In the genomic region with DNA sequence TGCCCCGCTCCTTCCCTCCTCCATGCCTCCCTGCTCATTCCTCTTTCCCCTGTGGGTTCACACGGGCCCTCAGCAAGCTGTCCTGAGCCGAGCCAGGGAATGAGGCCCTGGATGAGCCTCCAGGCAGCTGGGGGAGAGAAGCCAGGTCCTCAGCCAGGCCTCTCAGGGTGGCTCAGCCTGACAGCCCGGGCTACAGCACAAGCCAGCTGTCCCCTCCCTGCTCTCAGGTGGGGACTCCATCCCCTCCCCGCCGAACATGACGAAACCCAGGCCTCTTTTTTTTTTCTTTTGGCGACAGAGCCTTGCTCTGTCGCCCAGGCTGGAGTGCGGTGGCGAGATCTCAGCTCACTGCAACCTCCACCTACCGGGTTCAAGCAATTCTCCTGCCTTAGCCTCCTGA, we compare ENCODE assay signal across 28 cellular contexts. TPM values are rescaled to one million over a fixed set of nuclear protein-coding genes. Genes with fewer than 3 reads are reported as not detected.
A peak's percentile ranks its signal among the peaks of the same experiment; 100 is the strongest.
DNase-seq lines count a peak whose midpoint lies in the region; ATAC-seq, FAIRE-seq and TF ChIP-seq lines count a peak whose summit lies in the region.
"Had no signal": no experiment of that assay in that cellular context is flagged by ENCODE, and none has a peak within 500 bp of the region (broad histone marks: within the 10 kb centered on the region; RNA-seq: fewer than 3 reads in every experiment).

No MANE protein-coding gene starts in this region.

- CTCF ChIA-PET in MCF 10A (lab: Yijun Ruan, JAX) (interaction anchor here (0.7 kb wide), 1 partner anchor 509 kb away, joined by 4 read pairs; no protein-coding TSS in a partner anchor), mammary epithelial cell (lab: Charles Lee; ENCODE audit: low non-redundant PET) (no interaction called here), H1 (lab: Charles Lee; ENCODE audit: partially characterized antibody) (interaction anchor here (0.9 to 1.8 kb wide), 3 partner anchors 8 to 68 kb away, joined by 3 to 5 read pairs (median 3); no protein-coding TSS in a partner anchor)

- TF ChIP-seq CTCF in MCF 10A (IDR thresholded peaks at IDR 0.05; ENCODE audit: unreplicated experiment) (no peak), mammary epithelial cell (conservative IDR thresholded peaks at IDR 0.05 in 1 of 2, IDR thresholded peaks at IDR 0.05 in 1 of 2; ENCODE audit: extremely low read depth in 1 of 2, insufficient read depth in 1 of 2, low read depth in 1 of 2, low read length in 2 of 2) (no peak), H1 (IDR thresholded peaks at IDR 0.05; ENCODE audit: control extremely low read depth in 1 of 3, insufficient read depth in 1 of 3, low read depth in 1 of 3, low read length in 3 of 3) (no peak), smooth muscle cell (IDR thresholded peaks at IDR 0.05; ENCODE audit: borderline replicate concordance, insufficient read depth, poor library complexity, severe bottlenecking) (no peak)

- FAIRE-seq in H1 (lab: Jason Lieb, UNC) = no peak
- FAIRE-seq: G401.6, HTR-8/SVneo had no signal

- H3K4me1 ChIP-seq in mammary epithelial cell (ENCODE audit: insufficient read depth, low read length) (peaks cover 3% of the 10 kb centered on the region), H1 (replicated peaks in 1 of 4; ENCODE audit: control insufficient read depth in 3 of 4, insufficient read depth in 4 of 4, low read length in 3 of 4) (no peaks in the 10 kb centered on the region), mesenchymal stem cell (ENCODE audit: control insufficient read depth, insufficient read depth, low read depth, low read length) (peaks cover 5% of the 10 kb centered on the region), smooth muscle cell (ENCODE audit: low read depth) (no peaks in the 10 kb centered on the region)
- H3K4me1 ChIP-seq: HAP-1 had no signal

- H2BK15ac ChIP-seq in H1 (ENCODE audit: low read length) (no peak overlapping the region), mesenchymal stem cell (ENCODE audit: low read depth, poor library complexity, severe bottlenecking) (no peak overlapping the region)

- in situ Hi-C loops in mammary epithelial cell (cut with MboI; ENCODE audit: low sequenced_read_pairs in 2 of 2) = no loop called here

- no peak for TF ChIP-seq RAD21 in H1 (IDR thresholded peaks at IDR 0.05 in 1 of 2, conservative IDR thresholded peaks at IDR 0.05 in 1 of 2; ENCODE audit: low read depth in 2 of 2, low read length in 2 of 2)

- no peaks in the 10 kb centered on the region for H3K9me3 ChIP-seq in mammary epithelial cell (replicated peaks; ENCODE audit: insufficient read depth, low read length)
- H3K9me3 ChIP-seq in H1 (ENCODE audit: insufficient read depth in 2 of 2, low read depth in 1 of 2, low read length in 1 of 2) = no peaks in the 10 kb centered on the region
- H3K9me3 ChIP-seq in mesenchymal stem cell (ENCODE audit: control insufficient read depth, low read length) = no peaks in the 10 kb centered on the region
- H3K9me3 ChIP-seq in smooth muscle cell (replicated peaks; ENCODE audit: low read depth) = no peaks in the 10 kb centered on the region
- H3K9me3 ChIP-seq: BLaER1, HAP-1 had no signal

- ATAC-seq in stimulated activated effector memory CD8-positive, alpha-beta T cell treated with anti-CD3 and anti-CD28 coated beads, Interleukin-12 subunit alpha, Interleukin-12 subunit beta, amount 100 ng/mL, for 72 hours = no peak

- H3K4me1 Mint-ChIP-seq in MCF 10A (ENCODE audit: insufficient read depth, unreplicated experiment) = peaks cover 10% of the 10 kb centered on the region
- H3K4me1 Mint-ChIP-seq in stimulated activated effector memory CD8-positive, alpha-beta T cell treated with anti-CD3 and anti-CD28 coated beads, Interleukin-12 subunit alpha, Interleukin-12 subunit beta, amount 100 ng/mL, for 72 hours = peaks cover 36% of the 10 kb centered on the region

- no peaks in the 10 kb centered on the region for H3K36me3 Mint-ChIP-seq in MCF 10A (ENCODE audit: insufficient read depth, unreplicated experiment)
- H3K36me3 Mint-ChIP-seq in stimulated activated effector memory CD8-positive, alpha-beta T cell treated with anti-CD3 and anti-CD28 coated beads, Interleukin-12 subunit alpha, Interleukin-12 subunit beta, amount 100 ng/mL, for 72 hours = no peaks in the 10 kb centered on the region
- H3K36me3 Mint-ChIP-seq: CD4-positive, alpha-beta memory T cell had no signal

- no peak for DNase-seq in MCF 10A (ENCODE audit: unreplicated experiment)
- DNase-seq in mammary epithelial cell = no peak
- DNase-seq in NCI-H2171 (lab: John Stamatoyannopoulos, UW) = peak; percentile 45
- DNase-seq in H1 (ENCODE audit: low read depth in 1 of 2, low spot score in 2 of 2) = no peak
- DNase-seq in stimulated activated effector memory CD8-positive, alpha-beta T cell treated with anti-CD3 and anti-CD28 coated beads, Interleukin-12 subunit alpha, Interleukin-12 subunit beta, amount 100 ng/mL, for 72 hours (ENCODE audit: low spot score in 2 of 2) = no peak
- DNase-seq in mesenchymal stem cell = no peak
- DNase-seq in smooth muscle cell (lab: John Stamatoyannopoulos, UW; ENCODE audit: unreplicated experiment) = no peak
- DNase-seq: CD4-positive, alpha-beta memory T cell; COR-L47; DMS53; GM23248; HFFc6; NCI-H1048; NCI-H1417; NCI-H1694 treated with DMSO at 0.1 percent for 48 hours; NCI-H2081; NCI-H446; NCI-H69; RPMI8226; SHP77 had no signal

- H3K9me3 Mint-ChIP-seq in MCF 10A (ENCODE audit: unreplicated experiment) = no peaks in the 10 kb centered on the region
- H3K9me3 Mint-ChIP-seq in stimulated activated effector memory CD8-positive, alpha-beta T cell treated with anti-CD3 and anti-CD28 coated beads, Interleukin-12 subunit alpha, Interleukin-12 subunit beta, amount 100 ng/mL, for 72 hours = no peaks in the 10 kb centered on the region
- H3K9me3 Mint-ChIP-seq: CD4-positive, alpha-beta memory T cell; HFFc6 had no signal

- no peak for TF ChIP-seq EP300 in H1 (IDR thresholded peaks at IDR 0.05; ENCODE audit: borderline replicate concordance in 1 of 2, low read depth in 2 of 2, low read length in 2 of 2)

- no peak overlapping the region for H2AFZ ChIP-seq in mammary epithelial cell (ENCODE audit: low read depth, low read length)
- H2AFZ ChIP-seq in H1 (ENCODE audit: low read length) = no peak overlapping the region
- H2AFZ ChIP-seq in mesenchymal stem cell (ENCODE audit: low read depth, low read length) = no peak overlapping the region
- H2AFZ ChIP-seq in smooth muscle cell (ENCODE audit: low read depth) = no peak overlapping the region
- H2AFZ ChIP-seq: GM23248 had no signal

- H3K79me2 ChIP-seq in mammary epithelial cell (ENCODE audit: insufficient read depth, low read length) (no peaks in the 10 kb centered on the region), H1 (ENCODE audit: control insufficient read depth in 1 of 2, insufficient read depth in 2 of 2, low read length in 2 of 2) (no peaks in the 10 kb centered on the region), smooth muscle cell (ENCODE audit: low read depth) (no peaks in the 10 kb centered on the region)

- H3K27ac Mint-ChIP-seq in MCF 10A (ENCODE audit: low read depth, unreplicated experiment) = peak overlapping the region; percentile 61
- peak overlapping the region; percentile 32 for H3K27ac Mint-ChIP-seq in stimulated activated effector memory CD8-positive, alpha-beta T cell treated with anti-CD3 and anti-CD28 coated beads, Interleukin-12 subunit alpha, Interleukin-12 subunit beta, amount 100 ng/mL, for 72 hours
- H3K27ac Mint-ChIP-seq: CD4-positive, alpha-beta memory T cell; HFFc6 had no signal

- H3K27me3 ChIP-seq in mammary epithelial cell (ENCODE audit: insufficient read depth, low read length) (peaks cover 4% of the 10 kb centered on the region), H1 (replicated peaks in 1 of 4; ENCODE audit: control insufficient read depth in 3 of 4, extremely low read depth in 1 of 4, insufficient read depth in 3 of 4, low read length in 3 of 4) (peaks cover 0 to 5% (median under 1%) of the 10 kb centered on the region in 4 experiments; a peak in 3 of 7 replicates), mesenchymal stem cell (ENCODE audit: control insufficient read depth in 1 of 2, insufficient read depth in 1 of 2, low read length in 2 of 2) (peaks cover 27 to 69% of the 10 kb centered on the region in 2 experiments), smooth muscle cell (ENCODE audit: low read depth) (no peaks in the 10 kb centered on the region)
- H3K27me3 ChIP-seq: BLaER1 had no signal

- H2BK5ac ChIP-seq in H1 (ENCODE audit: low read depth, low read length) (no peak overlapping the region), mesenchymal stem cell (ENCODE audit: low read depth, low read length, poor library complexity, severe bottlenecking) (no peak overlapping the region)

- H3K18ac ChIP-seq in H1 (ENCODE audit: extremely low read depth, low read length) = no peak overlapping the region
- no peak overlapping the region for H3K18ac ChIP-seq in mesenchymal stem cell (ENCODE audit: low read depth in 1 of 2, low read length in 2 of 2)

- dilution Hi-C loops in mammary epithelial cell (cut with HindIII; ENCODE audit: low sequenced_read_pairs) = no loop called here

- WGBS in mammary epithelial cell (ENCODE audit: low coverage, missing lambda C conversion rate) = no CpG with 5 or more reads among the region's 12 CpGs
- 70% methylated on average over 4 of the region's 12 CpGs; no CpG with 5 or more reads in 1 of the 2 experiments for WGBS in H1 (ENCODE audit: extremely low coverage in 1 of 2, insufficient coverage in 1 of 2, insufficient read length in 1 of 2, insufficient replicate concordance in 2 of 2, low coverage in 1 of 2, low lambda C conversion rate in 2 of 2, missing lambda C conversion rate in 1 of 2), 2 experiments
- WGBS in mesenchymal stem cell = 47% methylated on average over 12 of the region's 12 CpGs
- 64% methylated on average over 11 of the region's 12 CpGs for WGBS in smooth muscle cell (ENCODE audit: low lambda C conversion rate)

- H3K4ac ChIP-seq in H1 (replicated peaks; ENCODE audit: insufficient read length, low read depth, low read length) (no peak overlapping the region), mesenchymal stem cell (ENCODE audit: low read depth in 1 of 2, low read length in 2 of 2) (no peak overlapping the region)

- H3F3A ChIP-seq in smooth muscle cell (ENCODE audit: low read depth) = no peaks in the 10 kb centered on the region

- H2BK12ac ChIP-seq in H1 (ENCODE audit: low read depth, low read length) (no peak overlapping the region), mesenchymal stem cell (ENCODE audit: low read length in 2 of 2) (no peak overlapping the region)

- no peak overlapping the region for H2BK120ac ChIP-seq in H1 (replicated peaks; ENCODE audit: low read depth, low read length)
- no peak overlapping the region for H2BK120ac ChIP-seq in mesenchymal stem cell (ENCODE audit: low read depth, low read length)

- H3K14ac ChIP-seq in H1 (ENCODE audit: insufficient read length) (no peak overlapping the region), mesenchymal stem cell (ENCODE audit: low read length in 2 of 2) (no peak overlapping the region)

- H3K9ac ChIP-seq in mammary epithelial cell (ENCODE audit: insufficient read depth, low read length) (no peak overlapping the region), H1 (replicated peaks in 1 of 4; ENCODE audit: extremely low read depth in 1 of 4, low read depth in 3 of 4, low read length in 3 of 4) (no peak overlapping the region), mesenchymal stem cell (ENCODE audit: low read length) (no peak overlapping the region), smooth muscle cell (ENCODE audit: low read depth) (no peak overlapping the region)
- H3K9ac ChIP-seq: BLaER1, GM23248, KMS-11 had no signal

- no peak overlapping the region for H3K4me2 ChIP-seq in mammary epithelial cell (ENCODE audit: insufficient read depth, low read depth, low read length)
- no peak overlapping the region for H3K4me2 ChIP-seq in H1 (ENCODE audit: insufficient read depth in 1 of 2, low read depth in 2 of 2, low read length in 2 of 2)
- no peak overlapping the region for H3K4me2 ChIP-seq in mesenchymal stem cell (ENCODE audit: low read length, poor library complexity, severe bottlenecking)
- no peak overlapping the region for H3K4me2 ChIP-seq in smooth muscle cell
- H3K4me2 ChIP-seq: BLaER1, KMS-11 had no signal

- H3K36me3 ChIP-seq in mammary epithelial cell (ENCODE audit: insufficient read depth, low read length) = no peaks in the 10 kb centered on the region
- H3K36me3 ChIP-seq in H1 (ENCODE audit: control insufficient read depth in 2 of 4, insufficient read depth in 4 of 4, low read length in 3 of 4) = no peaks in the 10 kb centered on the region
- no peaks in the 10 kb centered on the region for H3K36me3 ChIP-seq in mesenchymal stem cell (ENCODE audit: control insufficient read depth in 1 of 2, insufficient read depth in 2 of 2, low read depth in 1 of 2, low read length in 2 of 2)
- no peaks in the 10 kb centered on the region for H3K36me3 ChIP-seq in smooth muscle cell (ENCODE audit: low read depth)
- H3K36me3 ChIP-seq: BLaER1, HAP-1 had no signal

- BruUV-seq in MCF 10A (replicated peaks; lab: Mats Ljungman, UMichigan) (no TSS peak), mammary epithelial cell (replicated peaks; lab: Mats Ljungman, UMichigan) (no TSS peak)

- H3K4me3 ChIP-seq in mammary epithelial cell (replicated peaks in 1 of 3; ENCODE audit: insufficient read depth in 1 of 3, low read depth in 2 of 3, low read length in 3 of 3) (no peak overlapping the region), H1 (ENCODE audit: extremely low read depth in 1 of 4, insufficient read depth in 2 of 4, low read depth in 3 of 4, low read length in 4 of 4) (no peak overlapping the region), mesenchymal stem cell (ENCODE audit: insufficient read depth in 1 of 2, low read depth in 1 of 2, low read length in 2 of 2) (no peak overlapping the region), smooth muscle cell (no peak overlapping the region)
- H3K4me3 ChIP-seq: BLaER1, GM23248, HAP-1, SK-N-MC had no signal

- H3K27ac ChIP-seq in mammary epithelial cell (ENCODE audit: insufficient read depth, low read depth, low read length) (no peak overlapping the region), H1 (ENCODE audit: low read depth, low read length) (no peak overlapping the region), mesenchymal stem cell (ENCODE audit: low read length, poor library complexity, severe bottlenecking) (no peak overlapping the region), smooth muscle cell (ENCODE audit: low read depth) (no peak overlapping the region)
- H3K27ac ChIP-seq: BLaER1, GM23248, KMS-11, SK-N-MC had no signal

- H3K79me1 ChIP-seq in H1 (ENCODE audit: low read depth, low read length) = no peaks in the 10 kb centered on the region
- no peaks in the 10 kb centered on the region for H3K79me1 ChIP-seq in mesenchymal stem cell (replicated peaks; ENCODE audit: low read length, poor library complexity, severe bottlenecking)

- no peak overlapping the region for H2BK20ac ChIP-seq in H1 (ENCODE audit: low read length)

- H3K23me2 ChIP-seq in H1 (ENCODE audit: low read depth, low read length) = peaks cover 2% of the 10 kb centered on the region; the same call in 1 of the 2 replicates

- intact Hi-C loops in MCF 10A (cut with micrococcal nuclease) = loop anchor here (10.0 kb wide), 1 partner anchor 61 kb away; the partner anchor contains the start of genes APBA3 and MRPL54
- intact Hi-C loops in mammary epithelial cell (cut with micrococcal nuclease) = no loop called here

- no peak overlapping the region; the same call in 1 of the 2 replicates for H4K8ac ChIP-seq in H1 (ENCODE audit: extremely low read depth, insufficient read depth, low read length)
- H4K8ac ChIP-seq in mesenchymal stem cell (ENCODE audit: low read length) = no peak overlapping the region

- H3K23ac ChIP-seq in H1 (ENCODE audit: insufficient read length) (no peak overlapping the region), mesenchymal stem cell (ENCODE audit: low read length in 2 of 2) (no peak overlapping the region)

- no peak for TF ChIP-seq POLR2A in H1 (IDR thresholded peaks at IDR 0.05; ENCODE audit: control extremely low read depth in 1 of 2, low read depth in 2 of 2, low read length in 2 of 2)

- H4K20me1 ChIP-seq in mammary epithelial cell (ENCODE audit: insufficient read depth, low read length) (no peaks in the 10 kb centered on the region), H1 (replicated peaks in 1 of 2; ENCODE audit: control insufficient read depth in 1 of 2, insufficient read depth in 2 of 2, low read length in 2 of 2) (peaks cover 0 to 3% of the 10 kb centered on the region in 2 experiments), smooth muscle cell (ENCODE audit: low read depth) (no peaks in the 10 kb centered on the region)
- H4K20me1 ChIP-seq: BLaER1 had no signal

- no peak overlapping the region for H3K56ac ChIP-seq in H1 (replicated peaks; ENCODE audit: insufficient read length, low read depth, low read length)

- H3K4me3 Mint-ChIP-seq in MCF 10A (ENCODE audit: unreplicated experiment) = no peak overlapping the region
- H3K4me3 Mint-ChIP-seq in stimulated activated effector memory CD8-positive, alpha-beta T cell treated with anti-CD3 and anti-CD28 coated beads, Interleukin-12 subunit alpha, Interleukin-12 subunit beta, amount 100 ng/mL, for 72 hours = no peak overlapping the region
- H3K4me3 Mint-ChIP-seq: CD4-positive, alpha-beta memory T cell; HFFc6 had no signal

- H3K27me3 Mint-ChIP-seq in MCF 10A (ENCODE audit: insufficient read depth, unreplicated experiment) = peaks cover 11% of the 10 kb centered on the region

- POLR2A ChIA-PET in MCF 10A (lab: Yijun Ruan, JAX) = interaction anchor here (0.6 kb wide), 1 partner anchor 118 kb away, joined by 5 read pairs; the partner anchor contains the start of gene TJP3
- POLR2A ChIA-PET in H1 (lab: Charles Lee; ENCODE audit: partially characterized antibody) = no interaction called here

- H4K91ac ChIP-seq in H1 (replicated peaks; ENCODE audit: insufficient read length, low read length) = no peak overlapping the region
- no peak overlapping the region for H4K91ac ChIP-seq in mesenchymal stem cell (ENCODE audit: low read length)

- peak overlapping the region; percentile 53; the same call in 1 of the 2 replicates for H2AK5ac ChIP-seq in H1 (ENCODE audit: low read depth, low read length)
- H2AK5ac ChIP-seq in mesenchymal stem cell (ENCODE audit: low read length, severe bottlenecking) = no peak overlapping the region

- no peak overlapping the region for H4K5ac ChIP-seq in H1 (ENCODE audit: insufficient read length, low read depth, low read length)

RNA-seq across cellular contexts. Expression of gene MATK, which starts 40.0 kb away (rescaled TPM):
- total RNA-seq in MCF 10A (2022) (not detected in 2 replicates), mammary epithelial cell (not detected), smooth muscle cell (not detected in 2 replicates)
- polyA plus RNA-seq in mammary epithelial cell (not detected), H1 (2011; rRNA removed) (20.5 and 37.8 TPM in 2 replicates), smooth muscle cell (not detected in 2 replicates)
- polyA minus RNA-seq in mammary epithelial cell = not detected
- total RNA-seq in H1 (2021; fragmentation: NEBNext Ultra II Directional; extraction: Animal tissue kit (Norgen Biotek cat#: 25700)) = 21.4 and 21.5 TPM in 2 replicates
- polyA plus RNA-seq in H1 (2011; cell fraction: cytosol; rRNA removed) = 25.4 TPM
- polyA plus RNA-seq in H1 (2011; cell fraction: nucleus; rRNA removed) = 41.2 TPM
- polyA plus RNA-seq in H1 (2012, experiment 1 of 2) = 10.5 to 20.3 TPM (median 18.1 TPM) in 4 replicates
- 15.0 TPM for polyA plus RNA-seq in H1 (2012, experiment 2 of 2)
- 15.8 TPM for polyA plus RNA-seq in H1 (2013, experiment 1 of 2)
- 15.4 TPM for polyA plus RNA-seq in H1 (2013, experiment 2 of 2)
- 8.1 and 9.1 TPM in 2 replicates for polyA minus RNA-seq in H1 (2011; rRNA and poly(A)+ RNA removed)
- polyA minus RNA-seq in H1 (2011; cell fraction: cytosol; rRNA and poly(A)+ RNA removed) = 15.0 TPM
- 11.9 TPM for polyA minus RNA-seq in H1 (2011; cell fraction: nucleus; rRNA and poly(A)+ RNA removed)
- not detected for polyA plus RNA-seq in mesenchymal stem cell (2013, experiment 1 of 2)
- not detected for polyA plus RNA-seq in mesenchymal stem cell (2013, experiment 2 of 2)
- total RNA-seq: GM23248, HFFc6 had no signal
- polyA plus RNA-seq: GM23248 had no signal

RNA-seq across cellular contexts. Expression of gene ZFR2, which starts 42.7 kb away (rescaled TPM):
- total RNA-seq in MCF 10A (2022) (not detected in 2 replicates), mammary epithelial cell (not detected), smooth muscle cell (0.54 and 1.4 TPM in 2 replicates)
- polyA plus RNA-seq in mammary epithelial cell (not detected), H1 (2011; rRNA removed) (28.4 and 42.5 TPM in 2 replicates), smooth muscle cell (1.8 and 4.8 TPM in 2 replicates)
- polyA minus RNA-seq in mammary epithelial cell = not detected
- total RNA-seq in H1 (2021; fragmentation: NEBNext Ultra II Directional; extraction: Animal tissue kit (Norgen Biotek cat#: 25700)) = 14.5 TPM in 2 replicates
- 20.9 TPM for polyA plus RNA-seq in H1 (2011; cell fraction: cytosol; rRNA removed)
- polyA plus RNA-seq in H1 (2011; cell fraction: nucleus; rRNA removed) = 28.1 TPM
- 17.8 to 26.7 TPM (median 25.0 TPM) in 4 replicates for polyA plus RNA-seq in H1 (2012, experiment 1 of 2)
- 35.4 TPM for polyA plus RNA-seq in H1 (2012, experiment 2 of 2)
- 12.4 TPM for polyA plus RNA-seq in H1 (2013, experiment 1 of 2)
- polyA plus RNA-seq in H1 (2013, experiment 2 of 2) = 12.8 TPM
- 5.7 and 8.8 TPM in 2 replicates for polyA minus RNA-seq in H1 (2011; rRNA and poly(A)+ RNA removed)
- polyA minus RNA-seq in H1 (2011; cell fraction: cytosol; rRNA and poly(A)+ RNA removed) = 12.0 TPM
- 13.1 TPM for polyA minus RNA-seq in H1 (2011; cell fraction: nucleus; rRNA and poly(A)+ RNA removed)
- not detected for polyA plus RNA-seq in mesenchymal stem cell (2013, experiment 1 of 2)
- not detected for polyA plus RNA-seq in mesenchymal stem cell (2013, experiment 2 of 2)
- total RNA-seq: A172, GM23248, HFFc6 had no signal
- polyA plus RNA-seq: GM23248 had no signal

RNA-seq across cellular contexts. Expression of gene RAX2, which starts 54.1 kb away (rescaled TPM):
- total RNA-seq in MCF 10A (2022) (not detected in 2 replicates), mammary epithelial cell (not detected), smooth muscle cell (not detected in 2 replicates)
- polyA plus RNA-seq in mammary epithelial cell (not detected), H1 (2011; rRNA removed) (0.08 and 0.19 TPM in 2 replicates), smooth muscle cell (not detected in 2 replicates)
- not detected for polyA minus RNA-seq in mammary epithelial cell
- not detected in 2 replicates for total RNA-seq in H1 (2021; fragmentation: NEBNext Ultra II Directional; extraction: Animal tissue kit (Norgen Biotek cat#: 25700))
- polyA plus RNA-seq in H1 (2011; cell fraction: cytosol; rRNA removed) = 0.09 TPM
- 0.33 TPM for polyA plus RNA-seq in H1 (2011; cell fraction: nucleus; rRNA removed)
- polyA plus RNA-seq in H1 (2012, experiment 1 of 2) = 0.11 TPM in 1 of 4 replicates, not detected in the others
- not detected for polyA plus RNA-seq in H1 (2012, experiment 2 of 2)
- polyA plus RNA-seq in H1 (2013, experiment 1 of 2) = 0.04 TPM
- 0.06 TPM for polyA plus RNA-seq in H1 (2013, experiment 2 of 2)
- not detected in 2 replicates for polyA minus RNA-seq in H1 (2011; rRNA and poly(A)+ RNA removed)
- polyA minus RNA-seq in H1 (2011; cell fraction: cytosol; rRNA and poly(A)+ RNA removed) = not detected
- polyA minus RNA-seq in H1 (2011; cell fraction: nucleus; rRNA and poly(A)+ RNA removed) = 0.40 TPM
- not detected for polyA plus RNA-seq in mesenchymal stem cell (2013, experiment 1 of 2)
- not detected for polyA plus RNA-seq in mesenchymal stem cell (2013, experiment 2 of 2)
- total RNA-seq: A172; CD4-positive, alpha-beta memory T cell; Daoy; GM23248; HFFc6 had no signal
- polyA plus RNA-seq: CD4-positive, alpha-beta memory T cell; GM23248 had no signal

RNA-seq across cellular contexts. Expression of gene ATCAY, which starts 54.3 kb away (rescaled TPM):
- not detected in 2 replicates for total RNA-seq in MCF 10A (2022)
- total RNA-seq in mammary epithelial cell = not detected
- not detected for polyA plus RNA-seq in mammary epithelial cell
- polyA minus RNA-seq in mammary epithelial cell = not detected
- 31.6 and 33.8 TPM in 2 replicates for total RNA-seq in H1 (2021; fragmentation: NEBNext Ultra II Directional; extraction: Animal tissue kit (Norgen Biotek cat#: 25700))
- 24.4 and 31.6 TPM in 2 replicates for polyA plus RNA-seq in H1 (2011; rRNA removed)
- polyA plus RNA-seq in H1 (2011; cell fraction: cytosol; rRNA removed) = 26.5 TPM
- polyA plus RNA-seq in H1 (2011; cell fraction: nucleus; rRNA removed) = 34.4 TPM
- 28.1 to 33.8 TPM (median 30.3 TPM) in 4 replicates for polyA plus RNA-seq in H1 (2012, experiment 1 of 2)
- polyA plus RNA-seq in H1 (2012, experiment 2 of 2) = 27.7 TPM
- 26.2 TPM for polyA plus RNA-seq in H1 (2013, experiment 1 of 2)
- 27.0 TPM for polyA plus RNA-seq in H1 (2013, experiment 2 of 2)
- 26.5 and 34.8 TPM in 2 replicates for polyA minus RNA-seq in H1 (2011; rRNA and poly(A)+ RNA removed)
- 35.7 TPM for polyA minus RNA-seq in H1 (2011; cell fraction: cytosol; rRNA and poly(A)+ RNA removed)
- 29.4 TPM for polyA minus RNA-seq in H1 (2011; cell fraction: nucleus; rRNA and poly(A)+ RNA removed)
- under 0.01 TPM for polyA plus RNA-seq in mesenchymal stem cell (2013, experiment 1 of 2)
- not detected for polyA plus RNA-seq in mesenchymal stem cell (2013, experiment 2 of 2)
- total RNA-seq in smooth muscle cell = 0.09 and 0.31 TPM in 2 replicates
- polyA plus RNA-seq in smooth muscle cell = 0.28 and 1.1 TPM in 2 replicates
- total RNA-seq: A172; CD4-positive, alpha-beta memory T cell; GM23248; HFFc6 had no signal
- polyA plus RNA-seq: CD4-positive, alpha-beta memory T cell; GM23248 had no signal

Comparison
In these comparisons a context has a peak if more than half of its experiments do, and no peak if none do; other contexts are left out.
1. RNA of gene MATK, which starts 40.0 kb away (total RNA-seq): 21.4 to 21.5 TPM in H1; not detected in MCF 10A, not detected in mammary epithelial cell and not detected in smooth muscle cell; every median in the first group is over 10 times any median in the second.